Comparison of ENCODE assay signal across 8 cellular contexts in genomic region chr13:48400820-48401219, GRCh38. TPM values are rescaled to one million over a fixed set of nuclear protein-coding genes. Genes with fewer than 3 reads are reported as not detected.
DNase-seq lines count a peak whose midpoint lies in the region; ATAC-seq and TF ChIP-seq lines count a peak whose summit lies in the region.

No MANE protein-coding gene starts in this region.

- peaks cover 8% of the 10 kb centered on the region for H3K9me3 Mint-ChIP-seq in progenitor cell of endocrine pancreas (ENCODE audit: low read depth)

- H3K27me3 ChIP-seq in ACC112 (ENCODE audit: insufficient read depth, low read length) (no peaks in the 10 kb centered on the region), Panc1 (ENCODE audit: control insufficient read depth, insufficient read depth, low read length) (no peaks in the 10 kb centered on the region), esophagus squamous epithelium (no peaks in the 10 kb centered on the region)

- H3K4me3 ChIP-seq in ACC112 (ENCODE audit: low read depth, low read length) (0 out of 2 replicates have a peak overlapping the region, but pooled peaks have one; percentile 11), Panc1 (ENCODE audit: low read depth in 2 of 2, low read length in 2 of 2) (no peak overlapping the region), esophagus squamous epithelium (no peak overlapping the region)

- no TSS peak for BruUV-seq in Panc1 (replicated peaks; lab: Mats Ljungman, UMichigan)

- no peak for TF ChIP-seq CTCF in Panc1 (IDR thresholded peaks at IDR 0.05)
- TF ChIP-seq CTCF in esophagus squamous epithelium (IDR thresholded peaks at IDR 0.05): peak in 1 of 6 experiments; percentile 4
- TF ChIP-seq CTCF in progenitor cell of endocrine pancreas (IDR thresholded peaks at IDR 0.05; ENCODE audit: unreplicated experiment): no peak
- TF ChIP-seq CTCF in GM10266 (IDR thresholded peaks at IDR 0.05; ENCODE audit: control insufficient read depth, insufficient read depth, low read depth, missing control alignments): no peak

- H3K27me3 Mint-ChIP-seq in progenitor cell of endocrine pancreas: no peaks in the 10 kb centered on the region

- in situ Hi-C loops in Panc1 (cut with HindIII; ENCODE audit: low pct_unique_long_range_greater_than_20kb, low sequenced_read_pairs): no loop called here

- TF ChIP-seq POLR2A in esophagus squamous epithelium (IDR thresholded peaks at IDR 0.05): peak in 1 of 4 donors; percentile 11

- H3K36me3 ChIP-seq in ACC112 (ENCODE audit: insufficient read depth, low read length): no peaks in the 10 kb centered on the region
- H3K36me3 ChIP-seq in Panc1 (ENCODE audit: control insufficient read depth, insufficient read depth, low read length): no peaks in the 10 kb centered on the region
- no peaks in the 10 kb centered on the region for H3K36me3 ChIP-seq in esophagus squamous epithelium

- H3K36me3 Mint-ChIP-seq in progenitor cell of endocrine pancreas (ENCODE audit: insufficient read depth): peaks cover 8% of the 10 kb centered on the region

- H3K9me3 ChIP-seq in Panc1 (ENCODE audit: control insufficient read depth, insufficient read depth, low read depth, low read length) (no peaks in the 10 kb centered on the region), esophagus squamous epithelium (no peaks in the 10 kb centered on the region)

- peak; percentile 40 for ATAC-seq in GM21367 (IDR thresholded peaks at IDR 0.05; ENCODE audit: unreplicated experiment)
- peak; percentile 98 for ATAC-seq in Panc1

- DNase-seq in Panc1 (ENCODE audit: low read depth, low spot score) (no peak), esophagus squamous epithelium (lab: John Stamatoyannopoulos, UW) (no peak), progenitor cell of endocrine pancreas (ENCODE audit: low spot score, unreplicated experiment) (no peak), NCI-H187 treated with DMSO at 0.1 percent for 48 hours (lab: John Stamatoyannopoulos, UW) (no peak), GM10266 (ENCODE audit: extremely low spot score) (no peak)
- no peak for DNase-seq in activated CD4-positive, alpha-beta T cell treated with anti-CD3 and anti-CD28 coated beads for 1 hour

- WGBS in esophagus squamous epithelium, 2 donors: 11 to 13% methylated on average over 1 of the region's 1 CpG

- no peak overlapping the region for H3K4me3 Mint-ChIP-seq in progenitor cell of endocrine pancreas (ENCODE audit: low read depth)

- peak overlapping the region; percentile 51 for H3K27ac Mint-ChIP-seq in progenitor cell of endocrine pancreas

- intact Hi-C loops in Panc1 (cut with micrococcal nuclease; ENCODE audit: unreplicated experiment): no loop called here
- intact Hi-C loops in esophagus squamous epithelium (cut with DNase I): loop anchor here (10.0 kb wide), 1 partner anchor 174 kb away; no protein-coding TSS in a partner anchor

- POLR2A ChIA-PET in Panc1 (lab: Charles Lee): no interaction called here

- H3K79me2 ChIP-seq in ACC112 (ENCODE audit: control insufficient read depth, insufficient read depth, low read length, unreplicated experiment): no peaks in the 10 kb centered on the region

- no peak overlapping the region for H2AFZ ChIP-seq in ACC112 (ENCODE audit: low read length, unreplicated experiment)

- H3K4me1 Mint-ChIP-seq in progenitor cell of endocrine pancreas (ENCODE audit: low read depth): peaks cover 41% of the 10 kb centered on the region

- CTCF ChIA-PET in Panc1 (lab: Charles Lee): no interaction called here

- H3K27ac ChIP-seq in ACC112 (ENCODE audit: low read depth, low read length): peak overlapping the region; percentile 74
- H3K27ac ChIP-seq in Panc1 (ENCODE audit: low read length): peak overlapping the region; percentile 57; the same call in 1 of the 2 replicates
- H3K27ac ChIP-seq in esophagus squamous epithelium: peak overlapping the region; percentile 75 to 95 (median 83)

- H3K4me1 ChIP-seq in ACC112 (ENCODE audit: control insufficient read depth, insufficient read depth, low read length, unreplicated experiment) (peaks cover 56% of the 10 kb centered on the region), Panc1 (ENCODE audit: control insufficient read depth, insufficient read depth, low read length) (peaks cover 16% of the 10 kb centered on the region), esophagus squamous epithelium (peaks cover 10 to 82% (median 46%) of the 10 kb centered on the region in 3 donors)

RNA-seq across cellular contexts. Expression of gene LPAR6, which starts 12.1 kb away (rescaled TPM):
- total RNA-seq in Panc1 (2021; ENCODE audit: unreplicated experiment) (3.9 TPM), esophagus squamous epithelium (100 to 1,000 TPM in 1 of 4 donors, 10 to 100 TPM in 3; 50.6 to 102 (median 82.2) TPM), progenitor cell of endocrine pancreas (27.2 and 27.7 TPM in 2 replicates)
- 2.6 TPM for polyA plus RNA-seq in Panc1 (2012; ENCODE audit: insufficient read length)
